ENCODE assay signal across 8 cellular contexts in the genomic region with DNA sequence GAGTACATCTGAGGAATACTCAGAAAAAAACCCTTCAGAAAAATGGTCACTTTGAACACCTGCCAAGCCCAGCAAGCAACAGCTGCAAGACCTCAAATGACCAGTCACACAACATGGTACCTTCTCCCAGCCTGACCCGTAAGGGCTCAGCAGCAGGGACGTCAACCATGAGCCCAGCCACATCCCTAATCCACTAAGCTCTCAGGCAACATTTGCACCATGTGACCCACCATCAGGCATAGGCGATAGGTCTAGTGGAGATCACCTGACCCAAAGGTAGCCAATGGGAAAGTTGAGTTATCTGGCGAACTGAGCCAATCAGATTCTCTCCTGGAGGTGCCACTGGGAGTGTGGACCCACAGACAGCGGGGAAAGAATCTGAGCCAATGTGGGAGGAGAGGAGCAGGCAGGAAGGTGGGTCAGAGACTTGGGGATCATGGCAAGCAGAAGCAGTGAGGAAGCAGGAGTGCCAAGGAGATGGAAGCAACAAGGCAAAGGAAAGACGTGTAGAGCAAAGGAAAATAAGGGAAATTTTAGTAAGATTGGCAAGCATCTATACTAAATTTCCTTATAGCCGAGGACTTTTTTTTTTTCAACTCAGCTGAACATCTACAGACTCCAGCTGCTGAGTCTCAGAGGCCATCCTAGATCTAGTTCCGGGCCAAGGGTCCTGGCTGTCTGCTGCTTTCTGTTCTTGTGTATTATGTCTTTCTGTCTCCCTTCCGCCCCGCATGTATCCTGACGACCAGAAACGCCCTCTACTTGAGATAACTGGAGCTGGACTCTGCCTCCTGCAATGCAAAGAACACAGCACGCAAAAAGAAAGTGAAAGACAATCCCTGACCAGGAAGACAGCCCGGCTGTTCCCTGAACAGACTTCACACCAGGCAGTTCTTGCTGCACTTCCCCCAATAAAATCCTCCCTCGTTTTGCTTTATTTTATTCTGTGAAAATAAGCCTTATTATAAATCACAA. TPM values are rescaled to one million over a fixed set of nuclear protein-coding genes. Genes with fewer than 3 reads are reported as not detected.
DNase-seq lines count a peak whose midpoint lies in the region; ATAC-seq and TF ChIP-seq lines count a peak whose summit lies in the region.

No MANE protein-coding gene starts in this region.

- no peak overlapping the region for H3K14ac ChIP-seq in H9 (ENCODE audit: insufficient read depth, low read length)

- peaks cover 2% of the 10 kb centered on the region for H3K79me1 ChIP-seq in H9 (ENCODE audit: insufficient read depth, low read depth, low read length, poor library complexity, severe bottlenecking)

- no peak overlapping the region for H2BK20ac ChIP-seq in H9 (ENCODE audit: low read depth, low read length, poor library complexity, severe bottlenecking)

- no peak overlapping the region for H3K4ac ChIP-seq in H9 (ENCODE audit: low read depth, low read length)

- no peak overlapping the region for H3K4me3 ChIP-seq in BE2C (ENCODE audit: low read depth, low read length)

- no peak overlapping the region for H4K5ac ChIP-seq in H9 (ENCODE audit: insufficient read length, low read depth, low read length)

- H2BK15ac ChIP-seq in H9 (ENCODE audit: low read depth, low read length), result no peak overlapping the region

- H3K56ac ChIP-seq in H9 (ENCODE audit: insufficient read length, low read depth, low read length), result no peak overlapping the region

- H2BK120ac ChIP-seq in H9 (ENCODE audit: low read depth, low read length, poor library complexity, severe bottlenecking), result no peak overlapping the region

- no TSS peak for BruUV-seq in Calu3 (replicated peaks; lab: Mats Ljungman, UMichigan)

- peak; percentile 26 for TF ChIP-seq POLR2A in erythroblast (IDR thresholded peaks at IDR 0.05; ENCODE audit: low read length)

- no peak overlapping the region for H3T11ph ChIP-seq in H9 (ENCODE audit: low read length)

- no peak overlapping the region for H2BK5ac ChIP-seq in H9 (ENCODE audit: insufficient read length, low read length)

- H3K27ac Mint-ChIP-seq in Calu3 (ENCODE audit: unreplicated experiment) (peak overlapping the region; percentile 76), H9 (peak overlapping the region; percentile 27 to 55 (median 32); a peak in 4 of 7 replicates), T-cell (peak overlapping the region; percentile 82 to 89), neural crest cell (ENCODE audit: unreplicated experiment) (peak overlapping the region; percentile 83)

- no peaks in the 10 kb centered on the region for H3K36me3 ChIP-seq in BE2C

- H3K27me3 Mint-ChIP-seq in Calu3 (ENCODE audit: unreplicated experiment) (no peaks in the 10 kb centered on the region), H9 (ENCODE audit: low read depth) (no peaks in the 10 kb centered on the region; the same call in 1 of the 2 replicates), T-cell (no peaks in the 10 kb centered on the region), neural crest cell (ENCODE audit: low read depth) (no peaks in the 10 kb centered on the region)

- no peak overlapping the region for H3K4me2 ChIP-seq in H9 (ENCODE audit: insufficient read depth, insufficient read length, low read length)

- POLR2A ChIA-PET in T-cell (lab: Charles Lee), result no interaction called here

- no peak overlapping the region for H2AFZ ChIP-seq in H9 (ENCODE audit: low read length)

- CTCF ChIA-PET in Calu3 (lab: Charles Lee), result interaction anchor here (0.7 to 2.2 kb wide), 3 partner anchors 9 to 21 kb away, joined by 3 to 8 read pairs (median 8); no protein-coding TSS in a partner anchor
- CTCF ChIA-PET in T-cell (lab: Charles Lee), result interaction anchor here in 1 of 2 donors (0.6 kb wide), 1 partner anchor 421 kb away, joined by 5 read pairs; no protein-coding TSS in a partner anchor

- H3K36me3 Mint-ChIP-seq in Calu3 (ENCODE audit: insufficient read depth, unreplicated experiment), result peaks cover 94% of the 10 kb centered on the region
- peaks cover 13 to 60% (median 52%) of the 10 kb centered on the region in 3 experiments for H3K36me3 Mint-ChIP-seq in H9 (ENCODE audit: insufficient read depth in 1 of 3, low read depth in 3 of 3)
- H3K36me3 Mint-ChIP-seq in T-cell, result peaks cover 3% of the 10 kb centered on the region
- peaks cover 3% of the 10 kb centered on the region for H3K36me3 Mint-ChIP-seq in neural crest cell (ENCODE audit: low read depth)

- H2BK12ac ChIP-seq in H9 (ENCODE audit: insufficient read length, low read depth, low read length), result no peak overlapping the region

- H3K4me1 ChIP-seq in H9 (ENCODE audit: insufficient read depth, low read length) (no peaks in the 10 kb centered on the region), BE2C (no peaks in the 10 kb centered on the region)

- no peaks in the 10 kb centered on the region for H3K27me3 ChIP-seq in H9 (ENCODE audit: insufficient read depth, low read length)
- no peaks in the 10 kb centered on the region for H3K27me3 ChIP-seq in BE2C

- H3K18ac ChIP-seq in H9 (ENCODE audit: insufficient read length, low read depth, low read length), result no peak overlapping the region

- no peaks in the 10 kb centered on the region for H3K23me2 ChIP-seq in H9 (ENCODE audit: insufficient read length, low read depth, low read length, poor library complexity, severe bottlenecking)

- ATAC-seq in T-cell (replicated peaks in 1 of 4), result peak; percentile 72 to 90 (median 86)
- ATAC-seq in GM18907 (IDR thresholded peaks at IDR 0.05; ENCODE audit: unreplicated experiment), result no peak

- no peaks in the 10 kb centered on the region for H4K20me1 ChIP-seq in H9 (ENCODE audit: control insufficient read depth, insufficient read depth, insufficient read length)

- no peak overlapping the region for H4K8ac ChIP-seq in H9 (replicated peaks; ENCODE audit: insufficient read length, low read depth, low read length)

- H3K79me2 ChIP-seq in H9 (ENCODE audit: insufficient read depth, low read length), result no peaks in the 10 kb centered on the region

- TF ChIP-seq CTCF in Calu3 (IDR thresholded peaks at IDR 0.05; ENCODE audit: unreplicated experiment), result no peak
- TF ChIP-seq CTCF in H9 (conservative IDR thresholded peaks at IDR 0.05), result no peak
- no peak for TF ChIP-seq CTCF in neural crest cell (conservative IDR thresholded peaks at IDR 0.05)
- TF ChIP-seq CTCF in BE2C (IDR thresholded peaks at IDR 0.05; ENCODE audit: low read depth, low read length), result no peak

- H4K91ac ChIP-seq in H9 (ENCODE audit: insufficient read length, low read depth, low read length), result no peak overlapping the region

- H3K27ac ChIP-seq in H9 (ENCODE audit: insufficient read length, low read depth, low read length), result no peak overlapping the region

- no peak overlapping the region for H3K9ac ChIP-seq in H9 (ENCODE audit: extremely low read depth, insufficient read length, low read length)

- peaks cover 78% of the 10 kb centered on the region for H3K4me1 Mint-ChIP-seq in Calu3 (ENCODE audit: low read depth, unreplicated experiment)
- peaks cover 4 to 14% of the 10 kb centered on the region in 2 experiments for H3K4me1 Mint-ChIP-seq in H9
- peaks cover 22 to 32% (median 25%) of the 10 kb centered on the region in 3 donors for H3K4me1 Mint-ChIP-seq in T-cell
- peaks cover 18% of the 10 kb centered on the region for H3K4me1 Mint-ChIP-seq in neural crest cell

- H3K4me3 Mint-ChIP-seq in Calu3 (ENCODE audit: low read depth, unreplicated experiment) (peak overlapping the region; percentile 41), H9 (no peak overlapping the region), T-cell (peak overlapping the region; percentile 74 to 85 (median 78)), neural crest cell (peak overlapping the region; percentile 4)

- H2AK5ac ChIP-seq in H9 (ENCODE audit: insufficient read length, low read length), result no peak overlapping the region

- DNase-seq in Calu3 (peak; percentile 47), H9 (peak; percentile 31), T-cell (peak in 16 of 34 experiments; percentile 7 to 42 (median 26)), erythroblast (lab: John Stamatoyannopoulos, UW) (peak; percentile 91 to 93), neural crest cell (ENCODE audit: low read depth, low spot score) (no peak), BE2C (no peak), SHP77 treated with DMSO at 0.1 percent for 48 hours (lab: John Stamatoyannopoulos, UW) (no peak)

- H3K23ac ChIP-seq in H9 (ENCODE audit: insufficient read length, low read depth, low read length), result no peak overlapping the region

- intact Hi-C loops in Calu3 (cut with micrococcal nuclease; ENCODE audit: unreplicated experiment), result no loop called here

- no CpG with 5 or more reads among the region's 15 CpGs for whole genome bisulfite sequencing in H9 (ENCODE audit: extremely low coverage, insufficient read length, low lambda C conversion rate)

- no peaks in the 10 kb centered on the region for H3K9me3 Mint-ChIP-seq in Calu3 (ENCODE audit: low read depth, unreplicated experiment)
- peaks cover 4 to 5% of the 10 kb centered on the region in 2 experiments for H3K9me3 Mint-ChIP-seq in H9
- peaks cover 0 to 3% (median 0%) of the 10 kb centered on the region in 3 donors for H3K9me3 Mint-ChIP-seq in T-cell
- no peaks in the 10 kb centered on the region for H3K9me3 Mint-ChIP-seq in neural crest cell

- H3K9me3 ChIP-seq in H9 (ENCODE audit: control insufficient read depth, low read depth, low read length) (no peaks in the 10 kb centered on the region), BE2C (no peaks in the 10 kb centered on the region)

RNA-seq across cellular contexts. Expression of gene PLAAT2, which starts 11.0 kb away (rescaled TPM):
- total RNA-seq in Calu3 (2022) (7.3 and 9.5 TPM in 2 replicates), H9 (2021) (0.31 and 0.52 TPM in 2 replicates), T-cell (under 1 TPM in 2 of 5 donors, not detected in 3; 0.51 to 0.53 TPM), neural crest cell (not detected in 2 replicates)
- not detected for polyA plus RNA-seq in BE2C (2012; ENCODE audit: insufficient read depth, insufficient read length, low read depth)

RNA-seq across cellular contexts. Expression of gene PLAAT4, which starts 37.6 kb away (rescaled TPM):
- 157 and 269 TPM in 2 replicates for total RNA-seq in Calu3 (2022)
- 3.1 and 3.5 TPM in 2 replicates for total RNA-seq in H9 (2021)
- total RNA-seq in T-cell, result 100 to 1,000 TPM in 4 of 5 donors, 10 to 100 TPM in 1; 90.2 to 144 (median 126) TPM
- not detected in 2 replicates for total RNA-seq in neural crest cell
- polyA plus RNA-seq in BE2C (2012; ENCODE audit: insufficient read depth, insufficient read length, low read depth), result not detected

RNA-seq across cellular contexts. Expression of gene PLAAT3, which starts 40.1 kb away (rescaled TPM):
- total RNA-seq in Calu3 (2022) (261 and 297 TPM in 2 replicates), H9 (2021) (188 and 198 TPM in 2 replicates), T-cell (1 to 10 TPM; 3.7 to 10.0 (median 6.0) TPM), neural crest cell (4.1 and 4.3 TPM in 2 replicates)
- 10.0 TPM for polyA plus RNA-seq in BE2C (2012; ENCODE audit: insufficient read depth, insufficient read length, low read depth)

Comparison
In these comparisons a context has a peak if more than half of its experiments do, and no peak if none do; other contexts are left out.
1. DNase-seq: peak in Calu3 (single experiment), H9 (single experiment) and erythroblast (2 of 2); none in neural crest cell (single experiment), BE2C (single experiment) and SHP77 treated with DMSO at 0.1 percent for 48 hours (single experiment).
2. H3K27ac Mint-ChIP-seq: peak in every context shown above with its lines; median percentile 86 in T-cell; 83 in neural crest cell; 76 in Calu3; 32 in H9.
3. H3K4me3 Mint-ChIP-seq: peak in Calu3 (single experiment), T-cell (3 of 3) and neural crest cell (single experiment); none in H9 (0 of 2).
4. RNA of gene PLAAT4, which starts 37.6 kb away (total RNA-seq): 157 to 269 TPM in Calu3 and 90.2 to 144 TPM in T-cell; 3.1 to 3.5 TPM in H9 and not detected in neural crest cell; every median in the first group is over 10 times any median in the second.
5. RNA of gene PLAAT3, which starts 40.1 kb away (total RNA-seq): 261 to 297 TPM in Calu3 and 188 to 198 TPM in H9; 3.7 to 10.0 TPM in T-cell and 4.1 to 4.3 TPM in neural crest cell; every median in the first group is over 10 times any median in the second.